Comparison of ENCODE assay signal across 1 cellular context in genomic region chr5:55712023-55712859, GRCh38.
TF ChIP-seq lines count a peak whose summit lies in the region.

TSS of gene SLC38A9 (minus strand) at chr5:55712324. CDS start at chr5:55697958, 14,366 bp downstream.

TF ChIP-seq in HepG2, 621 proteins besides CTCF, POLR2A, EP300 and RAD21 (continued from another document and continues in another):
- TF ChIP-seq ZBTB39 (CRISPR knock-in tag; IDR thresholded peaks at IDR 0.05) (0 out of 2 replicates have a peak, but pooled peaks have one; percentile 33), U2AF2 (IDR thresholded peaks at IDR 0.05; ENCODE audit: low read depth, low read length) (no peak), KLF15 (CRISPR knock-in tag; IDR thresholded peaks at IDR 0.05; ENCODE audit: borderline replicate concordance) (no peak), SOX5 (CRISPR knock-in tag; IDR thresholded peaks at IDR 0.05; ENCODE audit: borderline replicate concordance) (no peak; the same call in 1 of the 2 replicates), POLR2AphosphoS2 (IDR thresholded peaks at IDR 0.05; ENCODE audit: low read depth, low read length) (no peak), ZNF432 (CRISPR knock-in tag; IDR thresholded peaks at IDR 0.05; ENCODE audit: borderline replicate concordance) (no peak), HNRNPH1 (optimal IDR thresholded peaks at IDR 0.05; ENCODE audit: low read depth, low read length) (no peak), MXI1 (IDR thresholded peaks at IDR 0.05; ENCODE audit: borderline replicate concordance, low read depth, low read length) (peak; percentile 62; the same call in 2 of the 3 replicates), SMC3 (IDR thresholded peaks at IDR 0.05; ENCODE audit: low read length) (no peak), ZNF136 (CRISPR knock-in tag; IDR thresholded peaks at IDR 0.05; ENCODE audit: low read depth) (no peak; the same call in 1 of the 2 replicates), ZNF687 (CRISPR knock-in tag; IDR thresholded peaks at IDR 0.05) (peak; percentile 90), KAT8 (CRISPR knock-in tag; IDR thresholded peaks at IDR 0.05) (peak; percentile 85; the same call in 1 of the 2 replicates), CBX2 (IDR thresholded peaks at IDR 0.05; ENCODE audit: low read depth, low read length) (no peak), CBX2 (CRISPR knock-in tag; IDR thresholded peaks at IDR 0.05; ENCODE audit: low read depth) (no peak), ZNF292 (CRISPR knock-in tag; IDR thresholded peaks at IDR 0.05; ENCODE audit: borderline replicate concordance, low read depth) (peak; percentile 76), DZIP1 (CRISPR knock-in tag; IDR thresholded peaks at IDR 0.05) (no peak), NFYC (CRISPR knock-in tag; IDR thresholded peaks at IDR 0.05) (no peak), MAFF (IDR thresholded peaks at IDR 0.05; ENCODE audit: low read depth, low read length) (peak; percentile 72), IRF9 (CRISPR knock-in tag; IDR thresholded peaks at IDR 0.05; ENCODE audit: borderline replicate concordance) (0 out of 2 replicates have a peak, but pooled peaks have one; percentile 76), ZNF710 (CRISPR knock-in tag; IDR thresholded peaks at IDR 0.05; ENCODE audit: borderline replicate concordance) (no peak), KAT2B (IDR thresholded peaks at IDR 0.05; ENCODE audit: borderline replicate concordance, low read depth, low read length) (no peak), NKX3-1 (CRISPR knock-in tag; IDR thresholded peaks at IDR 0.05) (no peak), TARDBP (CRISPR knock-in tag; IDR thresholded peaks at IDR 0.05) (peak; percentile 55; the same call in 1 of the 2 replicates), ZNF207 (IDR thresholded peaks at IDR 0.05; ENCODE audit: borderline replicate concordance) (no peak), ZNF251 (CRISPR knock-in tag; IDR thresholded peaks at IDR 0.05) (no peak), HNF4G (IDR thresholded peaks at IDR 0.05; ENCODE audit: borderline replicate concordance, low read depth, low read length) (no peak), HNF4G (CRISPR knock-in tag; IDR thresholded peaks at IDR 0.05; ENCODE audit: borderline replicate concordance, low read depth) (no peak), ZGPAT (CRISPR knock-in tag; IDR thresholded peaks at IDR 0.05) (peak; percentile 80), TIGD3 (CRISPR knock-in tag; IDR thresholded peaks at IDR 0.05; ENCODE audit: borderline replicate concordance) (no peak), RBFOX2 (IDR thresholded peaks at IDR 0.05; ENCODE audit: low read depth, low read length) (peak; percentile 85), SRSF4 (IDR thresholded peaks at IDR 0.05; ENCODE audit: low read depth, low read length, poor library complexity, severe bottlenecking) (no peak), CHD2 (IDR thresholded peaks at IDR 0.05; ENCODE audit: low read depth, low read length) (no peak), CENPT (CRISPR knock-in tag; IDR thresholded peaks at IDR 0.05; ENCODE audit: low read depth) (no peak), ZBTB1 (CRISPR knock-in tag; IDR thresholded peaks at IDR 0.05; ENCODE audit: borderline replicate concordance) (no peak), ZNF382 (CRISPR knock-in tag; IDR thresholded peaks at IDR 0.05; ENCODE audit: borderline replicate concordance) (no peak), POLR2AphosphoS5 (IDR thresholded peaks at IDR 0.05; ENCODE audit: low read depth, low read length) (peak; percentile 87), ZNF513 (CRISPR knock-in tag; conservative IDR thresholded peaks at IDR 0.05) (no peak), SIX4 (CRISPR knock-in tag; IDR thresholded peaks at IDR 0.05) (no peak), PAXIP1 (CRISPR knock-in tag; conservative IDR thresholded peaks at IDR 0.05) (0 out of 2 replicates have a peak, but pooled peaks have one; percentile 41), MAFG (CRISPR knock-in tag; IDR thresholded peaks at IDR 0.05) (peak; percentile 68), ZNF333 (CRISPR knock-in tag; IDR thresholded peaks at IDR 0.05; ENCODE audit: borderline replicate concordance) (0 out of 2 replicates have a peak, but pooled peaks have one; percentile 74), AKAP8 (CRISPR knock-in tag; IDR thresholded peaks at IDR 0.05) (no peak)
